In the genomic region with DNA sequence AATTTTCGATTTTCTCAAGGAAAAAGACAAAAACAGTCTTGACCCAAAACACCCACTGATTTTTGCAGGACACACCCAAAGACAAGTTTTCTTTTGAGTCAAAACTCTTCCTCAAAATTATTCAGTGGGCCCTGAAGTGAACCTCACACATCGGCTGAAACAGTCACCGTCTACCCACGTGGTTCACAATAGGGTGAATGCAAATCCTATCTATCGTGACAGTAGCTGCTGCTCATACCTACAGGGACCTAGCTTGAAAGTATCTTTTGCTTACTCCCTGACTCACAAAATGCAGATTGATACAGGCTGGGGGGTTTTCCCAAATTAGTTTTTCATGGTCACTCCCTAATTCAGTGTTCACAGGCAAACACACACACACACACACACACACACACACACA, we compare ENCODE assay signal across 11 cellular contexts. TPM values are rescaled to one million over a fixed set of nuclear protein-coding genes. Genes with fewer than 3 reads are reported as not detected.
A peak's percentile ranks its signal among the peaks of the same experiment; 100 is the strongest.
DNase-seq lines count a peak whose midpoint lies in the region; ATAC-seq and TF ChIP-seq lines count a peak whose summit lies in the region.
"Had no signal": no experiment of that assay in that cellular context is flagged by ENCODE, and none has a peak within 500 bp of the region (broad histone marks: within the 10 kb centered on the region; RNA-seq: fewer than 3 reads in every experiment).

No MANE protein-coding gene starts in this region.

- no peaks in the 10 kb centered on the region for H3K27me3 Mint-ChIP-seq in activated CD4-positive, alpha-beta T cell treated with anti-CD3 and anti-CD28 coated beads, Interleukin-2, amount 10 ng/mL, durations not matched to agents 7 days and 5 days
- no peaks in the 10 kb centered on the region for H3K27me3 Mint-ChIP-seq in natural killer cell treated with Interleukin-12 subunit alpha and Interleukin-12 subunit beta and Interleukin-15 and Interleukin-18, amount 100 ng/mL, for 72 hours

- POLR2A ChIA-PET in activated CD4-positive, alpha-beta T cell treated with anti-CD3 and anti-CD28 coated beads, Interleukin-2, amount 10 ng/mL, durations not matched to agents 7 days and 5 days (lab: Charles Lee), result interaction anchor here (0.6 to 0.9 kb wide), 2 partner anchors 23 to 117 kb away, joined by 3 read pairs; no protein-coding TSS in a partner anchor

- TF ChIP-seq POLR2A in stomach (IDR thresholded peaks at IDR 0.05), result no peak

- H3K9me3 Mint-ChIP-seq in activated CD4-positive, alpha-beta T cell treated with anti-CD3 and anti-CD28 coated beads, Interleukin-2, amount 10 ng/mL, durations not matched to agents 7 days and 5 days, result peaks cover 3% of the 10 kb centered on the region
- peaks cover 7% of the 10 kb centered on the region for H3K9me3 Mint-ChIP-seq in natural killer cell treated with Interleukin-12 subunit alpha and Interleukin-12 subunit beta and Interleukin-15 and Interleukin-18, amount 100 ng/mL, for 72 hours

- no peak overlapping the region for H3K4me3 Mint-ChIP-seq in activated CD4-positive, alpha-beta T cell treated with anti-CD3 and anti-CD28 coated beads, Interleukin-2, amount 10 ng/mL, durations not matched to agents 7 days and 5 days
- H3K4me3 Mint-ChIP-seq in natural killer cell treated with Interleukin-12 subunit alpha and Interleukin-12 subunit beta and Interleukin-15 and Interleukin-18, amount 100 ng/mL, for 72 hours, result no peak overlapping the region

- peaks cover 12% of the 10 kb centered on the region for H3K4me1 Mint-ChIP-seq in activated CD4-positive, alpha-beta T cell treated with anti-CD3 and anti-CD28 coated beads, Interleukin-2, amount 10 ng/mL, durations not matched to agents 7 days and 5 days
- peaks cover 17 to 36% of the 10 kb centered on the region in 2 donors for H3K4me1 Mint-ChIP-seq in natural killer cell treated with Interleukin-12 subunit alpha and Interleukin-12 subunit beta and Interleukin-15 and Interleukin-18, amount 100 ng/mL, for 72 hours (ENCODE audit: low read depth in 2 of 2)

- DNase-seq in activated CD4-positive, alpha-beta T cell treated with anti-CD3 and anti-CD28 coated beads for 48 hours, result peak; percentile 57
- no peak for DNase-seq in activated CD4-positive, alpha-beta T cell treated with anti-CD3 and anti-CD28 coated beads, Interleukin-2, amount 10 ng/mL, durations not matched to agents 7 days and 5 days
- peak; percentile 69 for DNase-seq in natural killer cell treated with Interleukin-12 subunit alpha and Interleukin-12 subunit beta and Interleukin-15 and Interleukin-18, amount 100 ng/mL, for 72 hours (ENCODE audit: low spot score)
- DNase-seq in nucleus accumbens (lab: John Stamatoyannopoulos, UW), result no peak
- no peak for DNase-seq in stomach
- no peak for DNase-seq in NOMO-1 (lab: John Stamatoyannopoulos, UW; ENCODE audit: unreplicated experiment in 2 of 2)
- DNase-seq: adrenal gland had no signal

- H3K27ac Mint-ChIP-seq in activated CD4-positive, alpha-beta T cell treated with anti-CD3 and anti-CD28 coated beads, Interleukin-2, amount 10 ng/mL, durations not matched to agents 7 days and 5 days, result no peak overlapping the region
- no peak overlapping the region for H3K27ac Mint-ChIP-seq in natural killer cell treated with Interleukin-12 subunit alpha and Interleukin-12 subunit beta and Interleukin-15 and Interleukin-18, amount 100 ng/mL, for 72 hours

- H3K4me1 ChIP-seq in stomach, result no peaks in the 10 kb centered on the region
- H3K4me1 ChIP-seq: A549 had no signal

- H3K36me3 Mint-ChIP-seq in activated CD4-positive, alpha-beta T cell treated with anti-CD3 and anti-CD28 coated beads, Interleukin-2, amount 10 ng/mL, durations not matched to agents 7 days and 5 days (ENCODE audit: low read depth), result peaks cover 16% of the 10 kb centered on the region
- H3K36me3 Mint-ChIP-seq in natural killer cell treated with Interleukin-12 subunit alpha and Interleukin-12 subunit beta and Interleukin-15 and Interleukin-18, amount 100 ng/mL, for 72 hours, result peaks cover under 1% of the 10 kb centered on the region

- no peak overlapping the region for H3K4me3 ChIP-seq in stomach
- H3K4me3 ChIP-seq: A549, adrenal gland had no signal

- CTCF ChIA-PET in activated CD4-positive, alpha-beta T cell treated with anti-CD3 and anti-CD28 coated beads, Interleukin-2, amount 10 ng/mL, durations not matched to agents 7 days and 5 days (lab: Charles Lee), result interaction anchor here (0.7 to 2.2 kb wide), 6 partner anchors 9 to 115 kb away, joined by 3 to 14 read pairs (median 3); no protein-coding TSS in a partner anchor

- no peak for TF ChIP-seq CTCF in stomach (IDR thresholded peaks at IDR 0.05)

- no peaks in the 10 kb centered on the region for H3K27me3 ChIP-seq in stomach
- H3K27me3 ChIP-seq: adrenal gland had no signal

- H3K36me3 ChIP-seq in stomach, result no peaks in the 10 kb centered on the region
- H3K36me3 ChIP-seq: adrenal gland had no signal

- ATAC-seq in GM21529 (IDR thresholded peaks at IDR 0.05; ENCODE audit: unreplicated experiment) (peak; percentile 60), HG03378 (IDR thresholded peaks at IDR 0.05; ENCODE audit: unreplicated experiment) (peak; percentile 65)
- peak; percentile 88 to 89 for ATAC-seq in natural killer cell treated with Interleukin-12 subunit alpha and Interleukin-12 subunit beta and Interleukin-15 and Interleukin-18, amount 100 ng/mL, for 72 hours
- ATAC-seq: A549, sciatic nerve had no signal

- intact Hi-C loops in stomach (cut with DNase I; ENCODE audit: low total_unique reads), result no loop called here

- no peaks in the 10 kb centered on the region for H3K9me3 ChIP-seq in stomach
- H3K9me3 ChIP-seq: A549, adrenal gland had no signal

- 80 to 95% (median 89%) methylated on average over 5 of the region's 5 CpGs for WGBS in stomach, 5 donors

- H3K27ac ChIP-seq in stomach, result no peak overlapping the region
- H3K27ac ChIP-seq: A549 had no signal

- TF ChIP-seq EP300 in stomach (IDR thresholded peaks at IDR 0.05), result no peak

RNA-seq across cellular contexts. Expression of a gene that starts 10.7 kb away (rescaled TPM):
- 100 to 1,000 TPM; 113 to 126 TPM for total RNA-seq in activated CD4-positive, alpha-beta T cell treated with anti-CD3 and anti-CD28 coated beads, Interleukin-2, amount 10 ng/mL, durations not matched to agents 7 days and 5 days
- 100 to 1,000 TPM; 153 to 181 TPM for total RNA-seq in natural killer cell treated with Interleukin-12 subunit alpha and Interleukin-12 subunit beta and Interleukin-15 and Interleukin-18, amount 100 ng/mL, for 72 hours
- 10 to 100 TPM in 1 of 5 donors, 1 to 10 TPM in 2, under 1 TPM in 1, not detected in 1; 0.89 to 10.5 (median 3.5) TPM for total RNA-seq in stomach
- under 1 TPM; under 0.01 to 0.62 (median 0.23) TPM for polyA plus RNA-seq in stomach

Comparison
In these comparisons a context has a peak if more than half of its experiments do, and no peak if none do; other contexts are left out.
1. DNase-seq: peak in activated CD4-positive, alpha-beta T cell treated with anti-CD3 and anti-CD28 coated beads for 48 hours (single experiment) and natural killer cell treated with Interleukin-12 subunit alpha and Interleukin-12 subunit beta and Interleukin-15 and Interleukin-18, amount 100 ng/mL, for 72 hours (single experiment); none in activated CD4-positive, alpha-beta T cell treated with anti-CD3 and anti-CD28 coated beads, Interleukin-2, amount 10 ng/mL, durations not matched to agents 7 days and 5 days (single experiment), nucleus accumbens (0 of 56), stomach (single experiment) and NOMO-1 (0 of 2).
2. RNA of a gene that starts 10.7 kb away (total RNA-seq): 153 to 181 TPM in natural killer cell treated with Interleukin-12 subunit alpha and Interleukin-12 subunit beta and Interleukin-15 and Interleukin-18, amount 100 ng/mL, for 72 hours and 113 to 126 TPM in activated CD4-positive, alpha-beta T cell treated with anti-CD3 and anti-CD28 coated beads, Interleukin-2, amount 10 ng/mL, durations not matched to agents 7 days and 5 days; 0.89 to 10.5 TPM in stomach; every median in the first group is over 4 times any median in the second.
3. Peak in every context shown above with its lines, with median percentiles within 50 percentile points of each other: ATAC-seq.